In the genomic region with DNA sequence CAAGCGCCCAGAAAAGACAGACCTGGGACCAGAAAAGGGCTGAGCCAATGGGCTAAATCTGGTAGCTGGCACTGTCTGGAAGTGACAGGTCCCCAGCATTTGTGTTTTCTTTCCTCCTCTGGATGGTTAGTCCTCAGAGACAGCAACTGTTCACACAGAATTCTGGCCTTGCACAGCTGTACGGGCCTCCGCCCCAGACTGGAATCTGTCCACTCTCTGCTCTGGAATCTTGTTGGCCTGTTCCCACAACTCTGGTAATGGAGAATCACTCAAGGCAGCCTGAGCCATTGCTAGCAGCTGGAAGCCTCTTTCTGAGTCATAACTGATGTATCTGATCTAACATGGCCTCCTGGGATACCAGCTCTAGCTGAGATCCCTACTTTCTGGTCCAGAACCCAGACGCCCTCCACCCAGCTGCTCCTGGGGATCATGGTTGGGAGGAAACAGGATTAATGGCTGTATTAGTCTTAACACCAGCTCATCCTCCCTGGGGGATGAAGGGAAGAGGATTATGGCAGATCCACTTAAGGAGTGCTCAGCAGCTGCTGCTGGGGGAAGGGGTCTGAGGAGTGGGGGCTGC, we compare ENCODE assay signal across 9 cellular contexts. TPM values are rescaled to one million over a fixed set of nuclear protein-coding genes. Genes with fewer than 3 reads are reported as not detected.
DNase-seq lines count a peak whose midpoint lies in the region; ATAC-seq, FAIRE-seq and TF ChIP-seq lines count a peak whose summit lies in the region.
"Had no signal": no experiment of that assay in that cellular context is flagged by ENCODE, and none has a peak within 500 bp of the region (broad histone marks: within the 10 kb centered on the region; RNA-seq: fewer than 3 reads in every experiment).

No MANE protein-coding gene starts in this region.

- TF ChIP-seq CTCF in bronchial epithelial cell (IDR thresholded peaks at IDR 0.05; ENCODE audit: insufficient read depth, low read length, severe bottlenecking) = no peak

- DNase-seq in ACHN = peak; percentile 77
- peak; percentile 100 for DNase-seq in LHCN-M2 (ENCODE audit: low read depth)
- DNase-seq in bronchial epithelial cell (ENCODE audit: low read depth) = peak; percentile 84
- DNase-seq in effector memory CD4-positive, alpha-beta T cell = no peak

- peaks cover 2 to 4% of the 10 kb centered on the region in 2 donors for H3K4me1 ChIP-seq in mucosa of rectum (ENCODE audit: control insufficient read depth in 2 of 2, insufficient read depth in 2 of 2, low read length in 2 of 2)
- peaks cover 22% of the 10 kb centered on the region for H3K4me1 ChIP-seq in effector memory CD4-positive, alpha-beta T cell (ENCODE audit: control insufficient read depth, insufficient read depth, low read length, poor library complexity, severe bottlenecking)

- H3K9ac ChIP-seq in mucosa of rectum (ENCODE audit: low read depth in 1 of 2, low read length in 2 of 2) = no peak overlapping the region

- no peak overlapping the region for H3K4me3 ChIP-seq in bronchial epithelial cell (ENCODE audit: low read depth, low read length)
- H3K4me3 ChIP-seq in mucosa of rectum (ENCODE audit: low read length in 2 of 2) = no peak overlapping the region
- no peak overlapping the region for H3K4me3 ChIP-seq in effector memory CD4-positive, alpha-beta T cell (ENCODE audit: insufficient read depth, low read depth, low read length, poor library complexity, severe bottlenecking)

- H3K36me3 ChIP-seq in bronchial epithelial cell (ENCODE audit: control insufficient read depth, insufficient read depth, low read length) = peaks cover 14% of the 10 kb centered on the region
- peaks cover 13 to 20% of the 10 kb centered on the region in 2 donors for H3K36me3 ChIP-seq in mucosa of rectum (ENCODE audit: control insufficient read depth in 2 of 2, insufficient read depth in 2 of 2, low read length in 2 of 2)
- H3K36me3 ChIP-seq in effector memory CD4-positive, alpha-beta T cell (ENCODE audit: control insufficient read depth, insufficient read depth, low read length) = peaks cover 14% of the 10 kb centered on the region

- peak; percentile 47 for FAIRE-seq in bronchial epithelial cell (lab: Jason Lieb, UNC)
- FAIRE-seq: endometrium had no signal

- no peaks in the 10 kb centered on the region for H3K9me3 ChIP-seq in mucosa of rectum (ENCODE audit: control insufficient read depth in 2 of 2, low read length in 2 of 2)
- H3K9me3 ChIP-seq in effector memory CD4-positive, alpha-beta T cell (ENCODE audit: control insufficient read depth, low read length) = no peaks in the 10 kb centered on the region

- H3K27me3 ChIP-seq in bronchial epithelial cell (ENCODE audit: control insufficient read depth, insufficient read depth, low read length) = no peaks in the 10 kb centered on the region
- no peaks in the 10 kb centered on the region for H3K27me3 ChIP-seq in mucosa of rectum (ENCODE audit: control insufficient read depth in 2 of 2, insufficient read depth in 2 of 2, low read length in 2 of 2)
- H3K27me3 ChIP-seq in effector memory CD4-positive, alpha-beta T cell (replicated peaks; ENCODE audit: control insufficient read depth, insufficient read depth, low read length, poor library complexity, severe bottlenecking) = no peaks in the 10 kb centered on the region

- H3K27ac ChIP-seq in mucosa of rectum (ENCODE audit: low read depth in 2 of 2, low read length in 2 of 2) = peak overlapping the region; percentile 27 to 43
- H3K27ac ChIP-seq in effector memory CD4-positive, alpha-beta T cell (ENCODE audit: insufficient read depth, low read length, poor library complexity, severe bottlenecking) = no peak overlapping the region

- in situ Hi-C loops in ACHN (cut with HindIII; ENCODE audit: low pct_ligation_motif_present, low pct_unique_long_range_greater_than_20kb, low sequenced_read_pairs) = no loop called here

- ATAC-seq in HG03095 (IDR thresholded peaks at IDR 0.05; ENCODE audit: unreplicated experiment) (no peak), HG03565 (IDR thresholded peaks at IDR 0.05; ENCODE audit: unreplicated experiment) (no peak), GM19397 (IDR thresholded peaks at IDR 0.05; ENCODE audit: unreplicated experiment) (no peak)

RNA-seq across cellular contexts. Expression of gene ZNF668, which starts 9.1 kb away (rescaled TPM):
- total RNA-seq in LHCN-M2 (2014; rRNA removed) (96.0 and 115 TPM in 2 replicates), bronchial epithelial cell (6.5 and 8.2 TPM in 2 replicates)
- 34.2 TPM for polyA plus RNA-seq in LHCN-M2 (2012)

RNA-seq across cellular contexts. Expression of gene ZNF646, which starts 9.2 kb away (rescaled TPM):
- 28.5 and 33.0 TPM in 2 replicates for total RNA-seq in LHCN-M2 (2014; rRNA removed)
- polyA plus RNA-seq in LHCN-M2 (2012) = 9.6 TPM
- 6.3 and 10.0 TPM in 2 replicates for total RNA-seq in bronchial epithelial cell

RNA-seq across cellular contexts. Expression of gene PRSS53, which starts 23.8 kb away (rescaled TPM):
- total RNA-seq in LHCN-M2 (2014; rRNA removed) = 9.2 and 9.7 TPM in 2 replicates
- polyA plus RNA-seq in LHCN-M2 (2012) = 0.41 TPM
- 0.90 and 1.1 TPM in 2 replicates for total RNA-seq in bronchial epithelial cell

RNA-seq across cellular contexts. Expression of gene VKORC1, which starts 29.6 kb away (rescaled TPM):
- 390 and 435 TPM in 2 replicates for total RNA-seq in LHCN-M2 (2014; rRNA removed)
- 337 TPM for polyA plus RNA-seq in LHCN-M2 (2012)
- total RNA-seq in bronchial epithelial cell = 29.2 and 32.6 TPM in 2 replicates

RNA-seq across cellular contexts. Expression of gene STX4, which starts 31.6 kb away (rescaled TPM):
- total RNA-seq in LHCN-M2 (2014; rRNA removed) (51.4 and 52.9 TPM in 2 replicates), bronchial epithelial cell (14.7 and 18.7 TPM in 2 replicates)
- 103 TPM for polyA plus RNA-seq in LHCN-M2 (2012)

Comparison
In these comparisons a context has a peak if more than half of its experiments do, and no peak if none do; other contexts are left out.
1. DNase-seq: peak in ACHN (single experiment), LHCN-M2 (single experiment) and bronchial epithelial cell (single experiment); none in effector memory CD4-positive, alpha-beta T cell (0 of 3).
2. RNA of gene ZNF668, which starts 9.1 kb away (total RNA-seq): 96.0 to 115 TPM in LHCN-M2; 6.5 to 8.2 TPM in bronchial epithelial cell; every median in the first group is over 10 times any median in the second.